In genomic region chr4:186669159-186669720, GRCh38 we compare ENCODE assay signal across 8 cellular contexts. TPM values are rescaled to one million over a fixed set of nuclear protein-coding genes. Genes with fewer than 3 reads are reported as not detected.
DNase-seq lines count a peak whose midpoint lies in the region; ATAC-seq and TF ChIP-seq lines count a peak whose summit lies in the region.

No MANE protein-coding gene starts in this region.

- peaks cover 45% of the 10 kb centered on the region for H3K36me3 Mint-ChIP-seq in neural progenitor cell
- no peaks in the 10 kb centered on the region for H3K36me3 Mint-ChIP-seq in stimulated activated naive B cell treated with anti-CD40 and anti-IgM and Interleukin-4, amounts not matched to agents 10 μg/mL and 1 μg/mL and 100 μg/mL, for 72 hours

- H3K9me3 ChIP-seq in OCI-LY1 (ENCODE audit: low read length) = no peaks in the 10 kb centered on the region
- no peaks in the 10 kb centered on the region for H3K9me3 ChIP-seq in esophagus muscularis mucosa
- no peaks in the 10 kb centered on the region for H3K9me3 ChIP-seq in neural progenitor cell (ENCODE audit: low read depth)

- H3K27ac Mint-ChIP-seq in neural progenitor cell = no peak overlapping the region
- no peak overlapping the region for H3K27ac Mint-ChIP-seq in stimulated activated naive B cell treated with anti-CD40 and anti-IgM and Interleukin-4, amounts not matched to agents 10 μg/mL and 1 μg/mL and 100 μg/mL, for 72 hours

- no peaks in the 10 kb centered on the region for H3K27me3 ChIP-seq in OCI-LY1 (ENCODE audit: insufficient read depth, low read length)
- H3K27me3 ChIP-seq in esophagus muscularis mucosa = no peaks in the 10 kb centered on the region
- no peaks in the 10 kb centered on the region for H3K27me3 ChIP-seq in neural progenitor cell

- no peak overlapping the region for H3K27ac ChIP-seq in OCI-LY1 (ENCODE audit: low read depth, low read length, poor library complexity, severe bottlenecking)
- peak overlapping the region; percentile 65 to 76 (median 75) for H3K27ac ChIP-seq in esophagus muscularis mucosa (replicated peaks in 1 of 4)
- no peak overlapping the region for H3K27ac ChIP-seq in neural progenitor cell

- WGBS in esophagus muscularis mucosa = 41% methylated on average over 13 of the region's 21 CpGs

- TF ChIP-seq CTCF in OCI-LY1 (IDR thresholded peaks at IDR 0.05; ENCODE audit: low read length) = peak; percentile 64
- peak; percentile 55 to 66 (median 58) for TF ChIP-seq CTCF in esophagus muscularis mucosa (IDR thresholded peaks at IDR 0.05)
- TF ChIP-seq CTCF in neural progenitor cell (IDR thresholded peaks at IDR 0.05) = peak; percentile 52

- H3K4me1 Mint-ChIP-seq in neural progenitor cell = peaks cover 19% of the 10 kb centered on the region
- no peaks in the 10 kb centered on the region for H3K4me1 Mint-ChIP-seq in stimulated activated naive B cell treated with anti-CD40 and anti-IgM and Interleukin-4, amounts not matched to agents 10 μg/mL and 1 μg/mL and 100 μg/mL, for 72 hours

- H3K4me1 ChIP-seq in OCI-LY1 (ENCODE audit: insufficient read depth, low read length, severe bottlenecking) (peaks cover 3% of the 10 kb centered on the region), esophagus muscularis mucosa (peaks cover 15 to 65% (median 55%) of the 10 kb centered on the region in 4 donors), neural progenitor cell (peaks cover 31% of the 10 kb centered on the region)

- H3K4me3 ChIP-seq in OCI-LY1 (ENCODE audit: low read depth, low read length, poor library complexity, severe bottlenecking) (no peak overlapping the region), esophagus muscularis mucosa (peak overlapping the region; percentile 11 to 39 (median 28)), neural progenitor cell (no peak overlapping the region)

- H3K36me3 ChIP-seq in OCI-LY1 (ENCODE audit: insufficient read depth, low read length) (no peaks in the 10 kb centered on the region), esophagus muscularis mucosa (no peaks in the 10 kb centered on the region), neural progenitor cell (no peaks in the 10 kb centered on the region)

- intact Hi-C loops in esophagus muscularis mucosa (cut with DNase I) = loop anchor here (2.0 kb wide), 1 partner anchor 56 kb away; no protein-coding TSS in a partner anchor

- H2AFZ ChIP-seq in OCI-LY1 (ENCODE audit: low read length) (no peak overlapping the region), neural progenitor cell (replicated peaks) (no peak overlapping the region)

- DNase-seq in EL (peak; percentile 72), esophagus muscularis mucosa (ENCODE audit: extremely low spot score) (no peak), neural progenitor cell (ENCODE audit: low spot score) (peak; percentile 41), DMS79 treated with DMSO at 0.1 percent for 48 hours (lab: John Stamatoyannopoulos, UW) (no peak), NCI-H510A (lab: John Stamatoyannopoulos, UW) (no peak)
- no peak for DNase-seq in stimulated activated naive B cell treated with anti-CD40 and anti-IgM and Interleukin-4, amounts not matched to agents 10 μg/mL and 1 μg/mL and 100 μg/mL, for 72 hours

- H3K79me2 ChIP-seq in OCI-LY1 (ENCODE audit: insufficient read depth, low read length) = no peaks in the 10 kb centered on the region
- H3K79me2 ChIP-seq in neural progenitor cell (ENCODE audit: low read depth) = peaks cover 99% of the 10 kb centered on the region

- peak; percentile 94 for TF ChIP-seq EP300 in esophagus muscularis mucosa (IDR thresholded peaks at IDR 0.05)

- H3K4me3 Mint-ChIP-seq in neural progenitor cell = no peak overlapping the region
- no peak overlapping the region for H3K4me3 Mint-ChIP-seq in stimulated activated naive B cell treated with anti-CD40 and anti-IgM and Interleukin-4, amounts not matched to agents 10 μg/mL and 1 μg/mL and 100 μg/mL, for 72 hours

- H4K20me1 ChIP-seq in OCI-LY1 (ENCODE audit: insufficient read depth, low read length) (no peaks in the 10 kb centered on the region), neural progenitor cell (ENCODE audit: low read depth) (peaks cover 75% of the 10 kb centered on the region)

- H3K27me3 Mint-ChIP-seq in neural progenitor cell (ENCODE audit: insufficient read depth, low read depth) = peaks cover 3% of the 10 kb centered on the region
- H3K27me3 Mint-ChIP-seq in stimulated activated naive B cell treated with anti-CD40 and anti-IgM and Interleukin-4, amounts not matched to agents 10 μg/mL and 1 μg/mL and 100 μg/mL, for 72 hours = peaks cover 0 to 5% of the 10 kb centered on the region in 2 donors

- no peak for TF ChIP-seq POLR2A in esophagus muscularis mucosa (IDR thresholded peaks at IDR 0.05; ENCODE audit: low read depth)

- H3K4me2 ChIP-seq in OCI-LY1 (ENCODE audit: low read length) (no peak overlapping the region), neural progenitor cell (peak overlapping the region; percentile 61)

- no peaks in the 10 kb centered on the region for H3K9me2 ChIP-seq in OCI-LY1 (ENCODE audit: low read depth, low read length)

- peaks cover 7% of the 10 kb centered on the region for H3K9me3 Mint-ChIP-seq in neural progenitor cell
- H3K9me3 Mint-ChIP-seq in stimulated activated naive B cell treated with anti-CD40 and anti-IgM and Interleukin-4, amounts not matched to agents 10 μg/mL and 1 μg/mL and 100 μg/mL, for 72 hours = peaks cover 0 to 3% of the 10 kb centered on the region in 2 donors

- H3F3A ChIP-seq in OCI-LY1 (ENCODE audit: insufficient read depth, low read length) = no peaks in the 10 kb centered on the region
- no peaks in the 10 kb centered on the region for H3F3A ChIP-seq in neural progenitor cell (ENCODE audit: low read depth)

- no peak for ATAC-seq in HG02970 (IDR thresholded peaks at IDR 0.05; ENCODE audit: low FRiP score, unreplicated experiment)
- no peak for ATAC-seq in stimulated activated naive B cell treated with anti-CD40 and anti-IgM and Interleukin-4, amounts not matched to agents 10 μg/mL and 1 μg/mL and 100 μg/mL, for 72 hours (replicated peaks)

- H3K9ac ChIP-seq in OCI-LY1 (ENCODE audit: low read length) (no peak overlapping the region), neural progenitor cell (no peak overlapping the region)

RNA-seq across cellular contexts. Expression of gene FAT1, which starts 54.4 kb away (rescaled TPM):
- total RNA-seq in esophagus muscularis mucosa = 100 to 1,000 TPM; 145 to 244 (median 200) TPM
- total RNA-seq in neural progenitor cell (ENCODE audit: low replicate concordance) = 400 and 517 TPM in 2 replicates

Comparison
In these comparisons a context has a peak if more than half of its experiments do, and no peak if none do; other contexts are left out.
1. DNase-seq: peak in EL (single experiment) and neural progenitor cell (single experiment); none in esophagus muscularis mucosa (single experiment), DMS79 treated with DMSO at 0.1 percent for 48 hours (single experiment), NCI-H510A (single experiment) and stimulated activated naive B cell treated with anti-CD40 and anti-IgM and Interleukin-4, amounts not matched to agents 10 μg/mL and 1 μg/mL and 100 μg/mL, for 72 hours (single experiment).
2. H3K27ac ChIP-seq: peak in esophagus muscularis mucosa (4 of 4); none in OCI-LY1 (single experiment) and neural progenitor cell (single experiment).
3. H3K4me3 ChIP-seq: peak in esophagus muscularis mucosa (4 of 4); none in OCI-LY1 (single experiment) and neural progenitor cell (single experiment).
4. Peak in every context shown above with its lines, with median percentiles within 50 percentile points of each other: CTCF ChIP-seq.